In the genomic region with DNA sequence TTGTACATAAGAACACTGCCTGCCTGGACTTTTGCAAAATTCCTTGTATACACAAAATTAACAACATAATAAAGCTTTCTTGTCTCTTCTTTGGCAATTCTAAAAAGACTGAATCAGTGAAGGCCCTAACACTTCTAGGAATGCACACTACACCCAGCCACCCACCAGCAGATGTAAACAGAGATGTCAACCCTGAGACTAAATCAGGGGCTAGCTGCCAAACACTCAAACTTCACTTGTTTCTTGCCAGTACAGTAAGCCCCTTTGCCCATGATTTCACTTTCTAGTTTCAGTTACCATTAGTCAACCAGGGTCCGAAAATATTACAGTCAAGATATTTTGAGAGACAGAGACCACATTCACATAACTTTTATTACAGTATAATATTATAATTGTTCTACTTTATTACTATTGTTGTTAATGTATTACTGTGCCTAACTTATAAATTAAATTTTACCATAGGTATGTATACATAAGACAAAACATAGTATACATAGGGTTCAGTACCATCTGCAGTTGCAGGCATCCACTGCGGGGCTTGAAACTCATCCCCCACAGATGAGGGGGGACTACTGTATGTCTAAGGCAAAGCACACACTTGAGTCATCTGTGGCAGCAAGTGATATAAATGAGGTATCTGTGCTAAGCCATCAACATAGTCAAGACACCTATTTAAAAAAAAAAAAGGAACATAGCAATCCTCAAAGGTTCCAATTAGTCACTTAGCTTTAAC, we compare ENCODE assay signal across 11 cellular contexts. TPM values are rescaled to one million over a fixed set of nuclear protein-coding genes. Genes with fewer than 3 reads are reported as not detected.
A peak's percentile ranks its signal among the peaks of the same experiment; 100 is the strongest.
DNase-seq lines count a peak whose midpoint lies in the region; ATAC-seq, FAIRE-seq and TF ChIP-seq lines count a peak whose summit lies in the region.
"Had no signal": no experiment of that assay in that cellular context is flagged by ENCODE, and none has a peak within 500 bp of the region (broad histone marks: within the 10 kb centered on the region; RNA-seq: fewer than 3 reads in every experiment).

No MANE protein-coding gene starts in this region.

- no peaks in the 10 kb centered on the region for H3K9me3 ChIP-seq in A673 (ENCODE audit: low read depth, low read length, poor library complexity, severe bottlenecking)
- no peaks in the 10 kb centered on the region for H3K9me3 ChIP-seq in adipocyte (ENCODE audit: control insufficient read depth, low read length)
- no peaks in the 10 kb centered on the region for H3K9me3 ChIP-seq in left lung
- H3K9me3 ChIP-seq in kidney (ENCODE audit: control insufficient read depth in 1 of 2, low read length in 2 of 2) = no peaks in the 10 kb centered on the region

- H3K27ac ChIP-seq in A673 (ENCODE audit: low read depth, low read length, poor library complexity, severe bottlenecking) = peak overlapping the region; percentile 40
- H3K27ac ChIP-seq in left lung = peak overlapping the region in 1 of 2 donors; percentile 11
- H3K27ac ChIP-seq in kidney (ENCODE audit: low read depth in 2 of 2, low read length in 2 of 2) = peak overlapping the region in 1 of 2 donors; percentile 23
- H3K27ac ChIP-seq: RWPE1 had no signal

- H3K27me3 ChIP-seq in A673 (replicated peaks; ENCODE audit: insufficient read depth, low read depth, low read length, poor library complexity) (no peaks in the 10 kb centered on the region), adipocyte (replicated peaks; ENCODE audit: control insufficient read depth, insufficient read depth, low read length) (no peaks in the 10 kb centered on the region), left lung (no peaks in the 10 kb centered on the region)

- DNase-seq in A673 (ENCODE audit: low spot score) (no peak), adipocyte (ENCODE audit: low read depth) (peak; percentile 34), left lung (no peak), kidney (no peak), cerebellar cortex (ENCODE audit: low spot score) (no peak), DMS53 (lab: John Stamatoyannopoulos, UW) (no peak)
- DNase-seq: activated B cell treated with CpG ODN at 0.5 μM for 24 hours, NCI-H2171 treated with DMSO at 0.1 percent for 48 hours had no signal

- peaks cover 42% of the 10 kb centered on the region for H3K4me1 ChIP-seq in A673 (ENCODE audit: insufficient read depth, low read length, poor library complexity, severe bottlenecking)
- peaks cover 48% of the 10 kb centered on the region for H3K4me1 ChIP-seq in adipocyte (ENCODE audit: control insufficient read depth, insufficient read depth, low read length)
- H3K4me1 ChIP-seq in left lung = peaks cover 23 to 34% of the 10 kb centered on the region in 2 donors
- H3K4me1 ChIP-seq in kidney (ENCODE audit: control insufficient read depth in 1 of 2, insufficient read depth in 1 of 2, low read depth in 1 of 2, low read length in 2 of 2) = peaks cover 20 to 29% of the 10 kb centered on the region in 2 donors

- intact Hi-C loops in A673 (cut with micrococcal nuclease; ENCODE audit: unreplicated experiment) = no loop called here
- intact Hi-C loops in left lung (cut with DNase I) = no loop called here
- intact Hi-C loops in kidney (cut with DNase I) = no loop called here

- H3K4me3 ChIP-seq in A673 (ENCODE audit: low read depth, low read length, poor library complexity, severe bottlenecking) = no peak overlapping the region
- peak overlapping the region; percentile 29 for H3K4me3 ChIP-seq in adipocyte (ENCODE audit: low read length)
- no peak overlapping the region for H3K4me3 ChIP-seq in left lung
- no peak overlapping the region for H3K4me3 ChIP-seq in kidney (ENCODE audit: low read length in 2 of 2)

- FAIRE-seq in kidney (lab: Jason Lieb, UNC) = no peak

- ATAC-seq in GM18498 (IDR thresholded peaks at IDR 0.05; ENCODE audit: unreplicated experiment) = peak; percentile 75
- ATAC-seq in left lung = peak; percentile 8
- no peak for ATAC-seq in GM18502 (IDR thresholded peaks at IDR 0.05; ENCODE audit: poor library complexity, unreplicated experiment)

- BruUV-seq in A673 (replicated peaks; lab: Mats Ljungman, UMichigan) = no TSS peak

- H3K9ac ChIP-seq in adipocyte (ENCODE audit: low read length) (no peak overlapping the region), kidney (ENCODE audit: low read length in 2 of 2) (no peak overlapping the region)

- CTCF ChIA-PET in A673 (lab: Charles Lee) = interaction anchor here (0.5 kb wide), 1 partner anchor 333 kb away, joined by 7 read pairs; no protein-coding TSS in a partner anchor

- H3K36me3 ChIP-seq in A673 (ENCODE audit: insufficient read depth, low read length, poor library complexity, severe bottlenecking) (no peaks in the 10 kb centered on the region), adipocyte (ENCODE audit: control insufficient read depth, insufficient read depth, low read length, severe bottlenecking) (peaks cover 4% of the 10 kb centered on the region), left lung (no peaks in the 10 kb centered on the region), kidney (ENCODE audit: control insufficient read depth in 1 of 2, insufficient read depth in 2 of 2, low read length in 2 of 2) (peaks cover 0 to 2% of the 10 kb centered on the region in 2 donors)

- TF ChIP-seq CTCF in A673 (conservative IDR thresholded peaks at IDR 0.05; ENCODE audit: low read depth, low read length) = no peak
- TF ChIP-seq CTCF in left lung (IDR thresholded peaks at IDR 0.05) = no peak
- TF ChIP-seq CTCF in kidney (IDR thresholded peaks at IDR 0.05; ENCODE audit: borderline replicate concordance, extremely low read depth, insufficient read depth) = no peak

- POLR2A ChIA-PET in A673 (lab: Charles Lee; ENCODE audit: low non-redundant PET) = interaction anchor here (0.7 kb wide), 1 partner anchor 249 kb away, joined by 6 read pairs; no protein-coding TSS in a partner anchor

RNA-seq across cellular contexts. Expression of gene DCAF5, which starts 15.3 kb away (rescaled TPM):
- total RNA-seq in A673 (2021) (22.0 and 26.8 TPM in 2 replicates), left lung (10 to 100 TPM; 45.9 to 46.9 TPM), kidney (51.0 TPM)
- 17.3 TPM for polyA plus RNA-seq in kidney (ENCODE audit: insufficient read depth, low read depth, low replicate concordance)

RNA-seq across cellular contexts. Expression of gene EXD2, which starts 53.7 kb away (rescaled TPM):
- total RNA-seq in A673 (2021) (8.1 and 10.7 TPM in 2 replicates), left lung (10 to 100 TPM; 24.0 to 25.4 TPM), kidney (24.5 TPM)
- 13.7 TPM for polyA plus RNA-seq in kidney (ENCODE audit: insufficient read depth, low read depth, low replicate concordance)
